29 cellular contexts compared by ENCODE assay signal in the genomic region with DNA sequence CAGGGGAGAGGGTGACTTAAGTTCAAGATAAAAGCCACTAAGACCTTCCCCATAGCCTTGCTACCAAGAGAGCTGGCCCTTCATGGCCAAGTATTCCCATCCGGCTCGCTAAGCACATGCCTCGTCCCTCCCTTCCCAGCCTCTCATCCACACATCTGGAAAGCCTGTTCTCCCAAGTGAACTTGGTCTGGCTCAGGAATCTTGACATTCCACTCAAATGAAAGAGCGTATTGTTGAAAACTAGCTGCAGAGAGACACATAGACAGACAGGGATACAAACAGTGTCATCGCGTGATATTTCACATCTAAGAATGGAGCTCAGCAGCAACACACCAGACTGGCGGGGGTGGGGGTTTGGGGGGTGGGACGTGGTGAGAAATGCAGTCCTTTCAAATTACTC.
DNase-seq lines count a peak whose midpoint lies in the region; ATAC-seq and TF ChIP-seq lines count a peak whose summit lies in the region.
"Had no signal": no experiment of that assay in that cellular context is flagged by ENCODE, and none has a peak within 500 bp of the region (broad histone marks: within the 10 kb centered on the region; RNA-seq: fewer than 3 reads in every experiment).

No MANE protein-coding gene starts in this region.

- no peak overlapping the region for H3K4me3 Mint-ChIP-seq in GM23338
- H3K4me3 Mint-ChIP-seq: activated CD4-positive, alpha-beta T cell treated with anti-CD3 and anti-CD28 coated beads, Interleukin-2, amount 10 ng/mL, durations not matched to agents 24 days and 14 days; activated CD8-positive, alpha-beta memory T cell treated with anti-CD3 and anti-CD28 coated beads, Interleukin-2, amount 10 ng/mL, durations not matched to agents 7 days and 5 days; activated T-cell treated with anti-CD3 and anti-CD28 coated beads, Interleukin-2, amount 50 U/mL, for 72 hours; IgD-negative memory B cell; natural killer cell had no signal

- H3K27ac ChIP-seq in GM23338 (ENCODE audit: low read depth) = no peak overlapping the region
- H3K27ac ChIP-seq: adrenal gland, body of pancreas, C4-2B, epithelial cell of prostate, upper lobe of left lung had no signal

- no peaks in the 10 kb centered on the region for H3K36me3 ChIP-seq in GM23338 (ENCODE audit: insufficient read depth)
- H3K36me3 ChIP-seq: adrenal gland, upper lobe of left lung had no signal

- no peaks in the 10 kb centered on the region for H3K27me3 ChIP-seq in GM23338 (ENCODE audit: insufficient read depth)
- H3K27me3 ChIP-seq: adrenal gland, body of pancreas, upper lobe of left lung had no signal

- no peak overlapping the region for H3K4me2 ChIP-seq in GM23338

- no peak overlapping the region for H3K4me3 ChIP-seq in HFF-Myc (replicated peaks; ENCODE audit: low read depth, low read length)
- no peak overlapping the region for H3K4me3 ChIP-seq in foreskin fibroblast (ENCODE audit: low read depth in 1 of 2, low read length in 2 of 2)
- H3K4me3 ChIP-seq in GM23338 = no peak overlapping the region
- H3K4me3 ChIP-seq: adrenal gland, body of pancreas, upper lobe of left lung had no signal

- no peaks in the 10 kb centered on the region for H3K36me3 Mint-ChIP-seq in GM23338 (ENCODE audit: low read depth)
- H3K36me3 Mint-ChIP-seq: activated CD8-positive, alpha-beta memory T cell treated with anti-CD3 and anti-CD28 coated beads, Interleukin-2, amount 10 ng/mL, durations not matched to agents 7 days and 5 days; IgD-negative memory B cell; natural killer cell had no signal

- H2AFZ ChIP-seq in GM23338 = no peak overlapping the region

- H3K4me1 ChIP-seq in GM23338 (ENCODE audit: insufficient read depth) = no peaks in the 10 kb centered on the region
- H3K4me1 ChIP-seq: adrenal gland, upper lobe of left lung had no signal

- no peak overlapping the region for H3K27ac Mint-ChIP-seq in GM23338
- H3K27ac Mint-ChIP-seq: activated CD4-positive, alpha-beta T cell treated with anti-CD3 and anti-CD28 coated beads, Interleukin-2, amount 10 ng/mL, durations not matched to agents 24 days and 14 days; activated CD8-positive, alpha-beta memory T cell treated with anti-CD3 and anti-CD28 coated beads, Interleukin-2, amount 10 ng/mL, durations not matched to agents 7 days and 5 days; activated T-cell treated with anti-CD3 and anti-CD28 coated beads, Interleukin-2, amount 50 U/mL, for 72 hours; IgD-negative memory B cell; natural killer cell had no signal

- H3K4me1 Mint-ChIP-seq in GM23338 = peaks cover 9% of the 10 kb centered on the region; the same call in 2 of the 3 replicates
- H3K4me1 Mint-ChIP-seq: activated CD8-positive, alpha-beta memory T cell treated with anti-CD3 and anti-CD28 coated beads, Interleukin-2, amount 10 ng/mL, durations not matched to agents 7 days and 5 days had no signal

- H4K20me1 ChIP-seq in GM23338 (replicated peaks; ENCODE audit: insufficient read depth) = no peaks in the 10 kb centered on the region

- TF ChIP-seq CTCF in HFF-Myc (IDR thresholded peaks at IDR 0.05; ENCODE audit: low read depth, low read length, missing control alignments) = no peak
- TF ChIP-seq CTCF in foreskin fibroblast (IDR thresholded peaks at IDR 0.05; ENCODE audit: low read depth, low read length) = no peak
- no peak for TF ChIP-seq CTCF in GM23338 (conservative IDR thresholded peaks at IDR 0.05; ENCODE audit: low read depth in 2 of 2)

- H3K9me3 Mint-ChIP-seq in GM23338 = no peaks in the 10 kb centered on the region; the same call in 1 of the 3 replicates
- H3K9me3 Mint-ChIP-seq: activated CD4-positive, alpha-beta T cell treated with anti-CD3 and anti-CD28 coated beads, Interleukin-2, amount 10 ng/mL, durations not matched to agents 24 days and 14 days; activated T-cell treated with anti-CD3 and anti-CD28 coated beads, Interleukin-2, amount 50 U/mL, for 72 hours; IgD-negative memory B cell; natural killer cell had no signal

- no peaks in the 10 kb centered on the region for H3F3A ChIP-seq in GM23338 (replicated peaks; ENCODE audit: low read depth)

- no peak for ATAC-seq in GM23338
- ATAC-seq: activated CD8-positive, alpha-beta memory T cell treated with anti-CD3 and anti-CD28 coated beads, Interleukin-2, amount 10 ng/mL, durations not matched to agents 7 days and 5 days; activated T-cell treated with anti-CD3 and anti-CD28 coated beads, Interleukin-2, amount 50 U/mL, for 72 hours; body of pancreas; natural killer cell had no signal

- H3K27me3 Mint-ChIP-seq in GM23338 (ENCODE audit: insufficient read depth, low read depth, poor library complexity) = no peaks in the 10 kb centered on the region

- DNase-seq in AG20443 (ENCODE audit: low spot score) (peak; percentile 80), HFF-Myc (ENCODE audit: extremely low read depth, low read depth) (peak; percentile 29), foreskin fibroblast (peak; percentile 80 to 90), pons (ENCODE audit: low spot score) (peak; percentile 9), COR-L47 (lab: John Stamatoyannopoulos, UW) (no peak), EL (no peak), GM23338 (ENCODE audit: low spot score) (no peak), cerebellum (ENCODE audit: low spot score) (no peak)
- DNase-seq: ACHN; activated CD4-positive, alpha-beta T cell treated with anti-CD3 and anti-CD28 coated beads, Interleukin-2, amount 10 ng/mL, durations not matched to agents 24 days and 14 days; activated CD8-positive, alpha-beta memory T cell treated with anti-CD3 and anti-CD28 coated beads, Interleukin-2, amount 10 ng/mL, durations not matched to agents 7 days and 5 days; activated naive CD4-positive, alpha-beta T cell treated with Interleukin-2 at 50 U/mL for 16 hours; activated T-cell treated with anti-CD3 and anti-CD28 coated beads, Interleukin-2, amount 50 U/mL, for 72 hours; adrenal gland; body of pancreas; Calu3; effector CD4-positive, alpha-beta T cell; GOT3; natural killer cell; NCI-H1048; NCI-H187 treated with DMSO at 0.1 percent for 48 hours; NCI-H526 treated with DMSO at 0.1 percent for 48 hours; stimulated activated CD4-positive, alpha-beta T cell treated with anti-CD3 and anti-CD28 coated beads, Interleukin-2, amount 100 ng/mL, for 48 hours; substantia nigra; T1000; upper lobe of left lung had no signal

- H3K9me2 ChIP-seq in GM23338 (ENCODE audit: insufficient read depth) = peaks cover 3% of the 10 kb centered on the region; the same call in 1 of the 2 replicates

- H3K79me2 ChIP-seq in GM23338 (replicated peaks; ENCODE audit: insufficient read depth) = no peaks in the 10 kb centered on the region

TF ChIP-seq in GM23338, 12 proteins besides CTCF, POLR2A, EP300 and RAD21 (continues in another document):
- no peak for TF ChIP-seq ZNF331 (CRISPR knock-in tag; IDR thresholded peaks at IDR 0.05; ENCODE audit: low read depth)
- TF ChIP-seq CREB1 (CRISPR knock-in tag; IDR thresholded peaks at IDR 0.05; ENCODE audit: low read depth) = no peak
- no peak for TF ChIP-seq EZH2 (IDR thresholded peaks at IDR 0.05; ENCODE audit: low read depth, unreplicated experiment)
- TF ChIP-seq ZNF114 (CRISPR knock-in tag; IDR thresholded peaks at IDR 0.05) = no peak
- TF ChIP-seq, protein P1, sequence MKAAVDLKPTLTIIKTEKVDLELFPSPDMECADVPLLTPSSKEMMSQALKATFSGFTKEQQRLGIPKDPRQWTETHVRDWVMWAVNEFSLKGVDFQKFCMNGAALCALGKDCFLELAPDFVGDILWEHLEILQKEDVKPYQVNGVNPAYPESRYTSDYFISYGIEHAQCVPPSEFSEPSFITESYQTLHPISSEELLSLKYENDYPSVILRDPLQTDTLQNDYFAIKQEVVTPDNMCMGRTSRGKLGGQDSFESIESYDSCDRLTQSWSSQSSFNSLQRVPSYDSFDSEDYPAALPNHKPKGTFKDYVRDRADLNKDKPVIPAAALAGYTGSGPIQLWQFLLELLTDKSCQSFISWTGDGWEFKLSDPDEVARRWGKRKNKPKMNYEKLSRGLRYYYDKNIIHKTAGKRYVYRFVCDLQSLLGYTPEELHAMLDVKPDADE (IDR thresholded peaks at IDR 0.05) = no peak
- no peak for TF ChIP-seq NANOG (IDR thresholded peaks at IDR 0.05; ENCODE audit: borderline replicate concordance)
- no peak for TF ChIP-seq POLR2AphosphoS5 (IDR thresholded peaks at IDR 0.05; ENCODE audit: low read depth)

Comparison
In these comparisons a context has a peak if more than half of its experiments do, and no peak if none do; other contexts are left out.
1. DNase-seq: peak in AG20443 (single experiment), HFF-Myc (single experiment), foreskin fibroblast (2 of 2) and pons (single experiment); none in COR-L47 (single experiment), EL (single experiment), GM23338 (single experiment) and cerebellum (single experiment).